Comparison of ENCODE assay signal across 9 cellular contexts in the genomic region with DNA sequence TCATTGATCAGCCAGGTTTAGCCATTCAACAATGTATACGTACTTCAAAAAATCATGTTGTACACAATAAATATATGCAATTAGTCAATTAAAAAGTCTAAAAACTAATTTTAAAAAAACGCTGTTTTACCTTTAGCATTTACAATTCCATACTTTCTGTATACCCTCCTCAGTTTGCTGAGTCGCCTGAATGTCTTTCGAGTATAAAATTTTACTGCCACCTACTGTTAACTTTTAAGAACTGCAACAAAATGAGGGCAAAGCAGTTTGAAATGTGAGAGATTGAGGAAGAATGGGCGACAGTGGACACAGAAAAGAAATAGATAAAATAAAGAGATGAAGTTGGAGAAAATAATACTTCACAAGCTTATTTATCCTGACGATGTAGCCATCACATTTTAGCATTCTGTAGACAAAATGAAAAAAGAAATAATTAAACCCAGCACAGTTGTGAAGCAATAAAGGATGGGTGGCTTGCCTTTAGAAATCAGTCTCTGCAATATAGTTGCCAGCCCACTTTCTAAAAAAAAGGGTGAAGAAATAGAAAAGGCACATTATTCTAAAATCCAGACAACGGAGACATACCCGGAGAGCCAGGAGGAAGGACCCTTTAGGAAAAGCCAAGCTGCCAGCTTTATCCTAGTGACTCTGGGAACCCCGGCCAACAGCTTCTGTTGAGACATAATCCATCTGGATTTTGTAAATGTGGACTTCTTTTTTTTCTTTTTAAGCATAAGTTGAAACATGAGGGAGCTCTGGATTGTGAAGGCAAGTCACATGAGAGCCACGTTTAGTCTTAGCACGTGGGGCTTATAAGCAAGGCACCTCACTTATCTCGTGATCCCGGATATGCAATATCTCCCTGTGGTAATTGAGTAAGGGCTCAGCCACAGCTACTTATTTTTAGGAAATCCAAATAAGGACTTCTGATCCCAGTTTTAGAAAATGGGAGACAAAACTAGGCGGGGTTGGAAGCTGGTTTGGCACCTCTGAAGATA.
DNase-seq lines count a peak whose midpoint lies in the region; ATAC-seq, FAIRE-seq and TF ChIP-seq lines count a peak whose summit lies in the region.
"Had no signal": no experiment of that assay in that cellular context is flagged by ENCODE, and none has a peak within 500 bp of the region (broad histone marks: within the 10 kb centered on the region; RNA-seq: fewer than 3 reads in every experiment).

No MANE protein-coding gene starts in this region.

- no peak overlapping the region for H3K9ac ChIP-seq in kidney (ENCODE audit: low read length in 2 of 2)

- peak; percentile 64 to 65 for TF ChIP-seq RAD21 in A549 (conservative IDR thresholded peaks at IDR 0.05 in 1 of 2, IDR thresholded peaks at IDR 0.05 in 1 of 2)

- FAIRE-seq in A549 (lab: Jason Lieb, UNC) (no peak), kidney (lab: Jason Lieb, UNC) (peak; percentile 89)

- POLR2A ChIA-PET in A549 (lab: Yijun Ruan, JAX): no interaction called here

- H3K4me1 ChIP-seq in A549 (no peaks in the 10 kb centered on the region), body of pancreas (no peaks in the 10 kb centered on the region), kidney (ENCODE audit: control insufficient read depth in 1 of 2, insufficient read depth in 1 of 2, low read depth in 1 of 2, low read length in 2 of 2) (no peaks in the 10 kb centered on the region), tibial nerve (peaks cover 0 to 13% (median 2%) of the 10 kb centered on the region in 4 donors)

- 6% methylated on average over 14 of the region's 14 CpGs for WGBS in A549 (ENCODE audit: missing lambda C conversion rate)
- WGBS in body of pancreas, 2 donors: 12 to 16% methylated on average over 14 of the region's 14 CpGs
- WGBS in tibial nerve, 2 donors: 37 to 41% methylated on average over 14 of the region's 14 CpGs

- peak; percentile 64 for TF ChIP-seq CTCF in A549 (IDR thresholded peaks at IDR 0.05)
- peak in 6 of 7 experiments; percentile 49 to 64 (median 58) for TF ChIP-seq CTCF in body of pancreas (IDR thresholded peaks at IDR 0.05)
- peak; percentile 60 for TF ChIP-seq CTCF in kidney (IDR thresholded peaks at IDR 0.05; ENCODE audit: borderline replicate concordance, extremely low read depth, insufficient read depth)
- TF ChIP-seq CTCF in tibial nerve (IDR thresholded peaks at IDR 0.05): peak; percentile 48 to 66 (median 65)

- CTCF ChIA-PET in A549 (lab: Yijun Ruan, JAX): interaction anchor here (0.8 to 1.8 kb wide), 9 partner anchors 9 to 1049 kb away, joined by 3 to 7 read pairs (median 3); no protein-coding TSS in a partner anchor

- H3K27ac ChIP-seq in A549 (no peak overlapping the region), body of pancreas (no peak overlapping the region), kidney (ENCODE audit: low read depth in 2 of 2, low read length in 2 of 2) (peak overlapping the region in 1 of 2 donors; percentile 45), tibial nerve (no peak overlapping the region)
- H3K27ac ChIP-seq: epithelial cell of prostate had no signal

- H3K9me3 ChIP-seq in A549 (no peaks in the 10 kb centered on the region), body of pancreas (no peaks in the 10 kb centered on the region), kidney (ENCODE audit: control insufficient read depth in 1 of 2, low read length in 2 of 2) (no peaks in the 10 kb centered on the region), tibial nerve (no peaks in the 10 kb centered on the region)

- no peak overlapping the region for H3K4me2 ChIP-seq in A549

- DNase-seq in A549 (ENCODE audit: low read depth in 1 of 2, low spot score in 1 of 2) (peak; percentile 8 to 35), NCI-H2196 treated with DMSO at 0.1 percent for 48 hours (lab: John Stamatoyannopoulos, UW; ENCODE audit: unreplicated experiment) (peak; percentile 23), body of pancreas (peak in 2 of 4 donors; percentile 16 to 25), kidney (no peak), tibial nerve (ENCODE audit: low spot score in 2 of 2) (no peak), COLO668 (lab: John Stamatoyannopoulos, UW; ENCODE audit: unreplicated experiment) (no peak)

- no peak for TF ChIP-seq POLR2A in A549 (IDR thresholded peaks at IDR 0.05; ENCODE audit: low read length)
- no peak for TF ChIP-seq POLR2A in body of pancreas (IDR thresholded peaks at IDR 0.05)
- TF ChIP-seq POLR2A in tibial nerve (IDR thresholded peaks at IDR 0.05): no peak

- H3K36me3 ChIP-seq in body of pancreas (replicated peaks in 1 of 2; ENCODE audit: insufficient read depth in 1 of 2, low read depth in 2 of 2): no peaks in the 10 kb centered on the region
- H3K36me3 ChIP-seq in kidney (ENCODE audit: control insufficient read depth in 1 of 2, insufficient read depth in 2 of 2, low read length in 2 of 2): no peaks in the 10 kb centered on the region
- H3K36me3 ChIP-seq in tibial nerve: no peaks in the 10 kb centered on the region

- TF ChIP-seq EP300 in A549 (IDR thresholded peaks at IDR 0.05) (no peak), tibial nerve (IDR thresholded peaks at IDR 0.05) (no peak)

- ATAC-seq in A549 (peak; percentile 64 to 78; a peak in 5 of 6 replicates), GM18502 (IDR thresholded peaks at IDR 0.05; ENCODE audit: poor library complexity, unreplicated experiment) (peak; percentile 79), HG03103 (IDR thresholded peaks at IDR 0.05; ENCODE audit: low read depth, unreplicated experiment) (peak; percentile 71), body of pancreas (peak; percentile 55)

- intact Hi-C loops in body of pancreas (cut with DNase I): no loop called here
- intact Hi-C loops in kidney (cut with DNase I): no loop called here

- H3K4me3 ChIP-seq in A549 (no peak overlapping the region), body of pancreas (no peak overlapping the region), kidney (ENCODE audit: low read length in 2 of 2) (no peak overlapping the region), tibial nerve (no peak overlapping the region)

- H3K27me3 ChIP-seq in body of pancreas: no peaks in the 10 kb centered on the region
- no peaks in the 10 kb centered on the region for H3K27me3 ChIP-seq in tibial nerve

TF ChIP-seq in A549, 52 proteins besides CTCF, POLR2A, EP300 and RAD21:
- TF ChIP-seq HOXB5 (CRISPR knock-in tag; IDR thresholded peaks at IDR 0.05): no peak
- TF ChIP-seq, protein P1, sequence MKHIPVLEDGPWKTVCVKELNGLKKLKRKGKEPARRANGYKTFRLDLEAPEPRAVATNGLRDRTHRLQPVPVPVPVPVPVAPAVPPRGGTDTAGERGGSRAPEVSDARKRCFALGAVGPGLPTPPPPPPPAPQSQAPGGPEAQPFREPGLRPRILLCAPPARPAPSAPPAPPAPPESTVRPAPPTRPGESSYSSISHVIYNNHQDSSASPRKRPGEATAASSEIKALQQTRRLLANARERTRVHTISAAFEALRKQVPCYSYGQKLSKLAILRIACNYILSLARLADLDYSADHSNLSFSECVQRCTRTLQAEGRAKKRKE (CRISPR knock-in tag; IDR thresholded peaks at IDR 0.05; ENCODE audit: low read depth): no peak
- TF ChIP-seq MAFK (IDR thresholded peaks at IDR 0.05; ENCODE audit: partially characterized antibody): peak; percentile 78
- no peak for TF ChIP-seq HEYL (CRISPR knock-in tag; IDR thresholded peaks at IDR 0.05)
- TF ChIP-seq HDAC2 (IDR thresholded peaks at IDR 0.05): no peak
- no peak for TF ChIP-seq EHMT2 (IDR thresholded peaks at IDR 0.05; ENCODE audit: low read depth)
- TF ChIP-seq CBX2 (IDR thresholded peaks at IDR 0.05; ENCODE audit: borderline replicate concordance, low read depth): no peak
- TF ChIP-seq SMC3 (IDR thresholded peaks at IDR 0.05): peak; percentile 35; the same call in 2 of the 3 replicates
- TF ChIP-seq, protein P2, sequence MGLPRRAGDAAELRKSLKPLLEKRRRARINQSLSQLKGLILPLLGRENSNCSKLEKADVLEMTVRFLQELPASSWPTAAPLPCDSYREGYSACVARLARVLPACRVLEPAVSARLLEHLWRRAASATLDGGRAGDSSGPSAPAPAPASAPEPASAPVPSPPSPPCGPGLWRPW (IDR thresholded peaks at IDR 0.05): no peak
- TF ChIP-seq TP53 (CRISPR knock-in tag; IDR thresholded peaks at IDR 0.05): no peak
- no peak for TF ChIP-seq SREBF2 (IDR thresholded peaks at IDR 0.05)

Comparison
In these comparisons a context has a peak if more than half of its experiments do, and no peak if none do; other contexts are left out.
1. DNase-seq: peak in A549 (2 of 2) and NCI-H2196 treated with DMSO at 0.1 percent for 48 hours (single experiment); none in kidney (single experiment), tibial nerve (0 of 2) and COLO668 (single experiment).
2. Peak in every context shown above with its lines, with median percentiles within 50 percentile points of each other: ATAC-seq and CTCF ChIP-seq.